Comparison of ENCODE assay signal across 23 cellular contexts in genomic region chr10:127834221-127834620, GRCh38. TPM values are rescaled to one million over a fixed set of nuclear protein-coding genes. Genes with fewer than 3 reads are reported as not detected.
DNase-seq lines count a peak whose midpoint lies in the region; ATAC-seq and TF ChIP-seq lines count a peak whose summit lies in the region.
"Had no signal": no experiment of that assay in that cellular context is flagged by ENCODE, and none has a peak within 500 bp of the region (broad histone marks: within the 10 kb centered on the region; RNA-seq: fewer than 3 reads in every experiment).

No MANE protein-coding gene starts in this region.

- TF ChIP-seq CTCF in right atrium auricular region (IDR thresholded peaks at IDR 0.05), result no peak

- H3K27me3 Mint-ChIP-seq in effector memory CD8-positive, alpha-beta T cell, result peaks cover 35 to 72% of the 10 kb centered on the region in 2 donors

- no peak overlapping the region for H3K27ac Mint-ChIP-seq in effector memory CD8-positive, alpha-beta T cell
- H3K27ac Mint-ChIP-seq: CD4-positive, alpha-beta T cell; GM23338; IgD-negative memory B cell had no signal

- ATAC-seq in Right ventricle myocardium inferior, result peak; percentile 28
- ATAC-seq in sciatic nerve, result peak; percentile 28
- no peak for ATAC-seq in HG03565 (IDR thresholded peaks at IDR 0.05; ENCODE audit: unreplicated experiment)
- no peak for ATAC-seq in HG03432 (IDR thresholded peaks at IDR 0.05; ENCODE audit: unreplicated experiment)
- no peak for ATAC-seq in effector memory CD8-positive, alpha-beta T cell (replicated peaks)
- no peak for ATAC-seq in GM21423 (IDR thresholded peaks at IDR 0.05; ENCODE audit: unreplicated experiment)
- ATAC-seq: GM23338, Panc1 had no signal

- H3K4me1 Mint-ChIP-seq in effector memory CD8-positive, alpha-beta T cell (ENCODE audit: low read depth in 2 of 2), result peaks cover 0 to 4% of the 10 kb centered on the region in 2 donors
- H3K4me1 Mint-ChIP-seq: IgD-negative memory B cell had no signal

- peak overlapping the region in 1 of 2 donors; percentile 23 for H3K27ac ChIP-seq in right atrium auricular region

- intact Hi-C loops in Right ventricle myocardium inferior (cut with DNase I), result no loop called here
- intact Hi-C loops in sciatic nerve (cut with DNase I), result no loop called here

- H3K36me3 ChIP-seq in right atrium auricular region, result no peaks in the 10 kb centered on the region

- H3K36me3 Mint-ChIP-seq in effector memory CD8-positive, alpha-beta T cell (ENCODE audit: insufficient read depth), result no peaks in the 10 kb centered on the region
- H3K36me3 Mint-ChIP-seq: IgD-negative memory B cell had no signal

- peaks cover 0 to 5% of the 10 kb centered on the region in 2 donors for H3K9me3 ChIP-seq in right atrium auricular region

- H3K4me3 ChIP-seq in right atrium auricular region, result no peak overlapping the region
- H3K4me3 ChIP-seq: GM23338 had no signal

- H3K4me3 Mint-ChIP-seq in effector memory CD8-positive, alpha-beta T cell, result no peak overlapping the region
- H3K4me3 Mint-ChIP-seq: CD4-positive, alpha-beta T cell; GM23338; IgD-negative memory B cell had no signal

- H3K27me3 ChIP-seq in right atrium auricular region, result no peaks in the 10 kb centered on the region

- DNase-seq in HT1080 (ENCODE audit: low read depth) (peak; percentile 20), Right ventricle myocardium inferior (ENCODE audit: missing footprints) (no peak), right atrium auricular region (ENCODE audit: low spot score) (peak; percentile 30), sciatic nerve (ENCODE audit: low spot score) (no peak)
- no peak for DNase-seq in effector memory CD8-positive, alpha-beta T cell
- DNase-seq: CD4-positive, alpha-beta T cell; DMS153; GDM1; Karpas-422; NCI-H1048; NCI-H1436 treated with DMSO at 0.1 percent for 48 hours; NCI-H2029 treated with DMSO at 0.1 percent for 48 hours; NCI-H446 treated with DMSO at 0.1 percent for 48 hours; NCI-H69 had no signal

- no peaks in the 10 kb centered on the region for H3K4me1 ChIP-seq in right atrium auricular region

- no peaks in the 10 kb centered on the region for H3K9me3 Mint-ChIP-seq in effector memory CD8-positive, alpha-beta T cell
- H3K9me3 Mint-ChIP-seq: CD4-positive, alpha-beta T cell had no signal

RNA-seq across cellular contexts. Expression of gene CLRN3, which starts 58.5 kb away (rescaled TPM):
- total RNA-seq in HT1080 (2014; rRNA removed; shearing (Covaris generic)), result not detected in 2 replicates
- not detected in 2 replicates for polyA plus RNA-seq in HT1080 (2015; cell fraction: cytosol; rRNA removed)
- polyA plus RNA-seq in HT1080 (2015; cell fraction: nucleus; rRNA removed), result not detected in 2 replicates
- total RNA-seq in Right ventricle myocardium inferior, result not detected
- not detected for total RNA-seq in right atrium auricular region
- not detected for total RNA-seq in sciatic nerve
- total RNA-seq: CD4-positive, alpha-beta T cell; Daoy; GM23338; MCF 10A had no signal
- polyA plus RNA-seq: BJ, GM23338, IgD-negative memory B cell had no signal

Comparison
In these comparisons a context has a peak if more than half of its experiments do, and no peak if none do; other contexts are left out.
1. DNase-seq: peak in HT1080 (single experiment) and right atrium auricular region (single experiment); none in Right ventricle myocardium inferior (single experiment), sciatic nerve (single experiment) and effector memory CD8-positive, alpha-beta T cell (0 of 3).
2. ATAC-seq: peak in Right ventricle myocardium inferior (single experiment) and sciatic nerve (single experiment); none in HG03565 (single experiment), HG03432 (single experiment), effector memory CD8-positive, alpha-beta T cell (single experiment) and GM21423 (single experiment).